ENCODE assay signal across 21 cellular contexts in genomic region chr9:124877383-124877782, GRCh38. TPM values are rescaled to one million over a fixed set of nuclear protein-coding genes. Genes with fewer than 3 reads are reported as not detected.
"Had no signal": no experiment of that assay in that cellular context is flagged by ENCODE, and none has a peak within 500 bp of the region (broad histone marks: within the 10 kb centered on the region; RNA-seq: fewer than 3 reads in every experiment).

No MANE protein-coding gene starts in this region.

- FAIRE-seq: small intestine had no signal

- H3K9me3 Mint-ChIP-seq: activated naive CD4-positive, alpha-beta T cell treated with anti-CD3 and anti-CD28 coated beads, Interleukin-2, amount 10 ng/mL, durations not matched to agents 7 days and 5 days; activated naive CD8-positive, alpha-beta T cell treated with anti-CD3 and anti-CD28 coated beads, Interleukin-2, amount 50 U/mL, for 24 hours; central memory CD8-positive, alpha-beta T cell; naive thymus-derived CD4-positive, alpha-beta T cell had no signal

- ATAC-seq: activated naive CD8-positive, alpha-beta T cell treated with anti-CD3 and anti-CD28 coated beads, Interleukin-2, amount 50 U/mL, for 24 hours; esophagus mucosa; heart right ventricle; naive thymus-derived CD4-positive, alpha-beta T cell; right lobe of liver had no signal

- H3K27ac Mint-ChIP-seq: activated naive CD4-positive, alpha-beta T cell treated with anti-CD3 and anti-CD28 coated beads, Interleukin-2, amount 10 ng/mL, durations not matched to agents 7 days and 5 days; activated naive CD8-positive, alpha-beta T cell treated with anti-CD3 and anti-CD28 coated beads, Interleukin-2, amount 50 U/mL, for 24 hours had no signal

- H3K9me3 ChIP-seq: heart right ventricle, neutrophil, right lobe of liver had no signal

- H3K4me3 ChIP-seq: coronary artery, heart right ventricle, right lobe of liver had no signal

- H3K4me3 Mint-ChIP-seq: activated naive CD4-positive, alpha-beta T cell treated with anti-CD3 and anti-CD28 coated beads, Interleukin-2, amount 10 ng/mL, durations not matched to agents 7 days and 5 days; activated naive CD8-positive, alpha-beta T cell treated with anti-CD3 and anti-CD28 coated beads, Interleukin-2, amount 50 U/mL, for 24 hours; central memory CD8-positive, alpha-beta T cell; naive thymus-derived CD4-positive, alpha-beta T cell had no signal

- H3K4me1 ChIP-seq: parathyroid adenoma had no signal

- H3K27me3 Mint-ChIP-seq: activated naive CD4-positive, alpha-beta T cell treated with anti-CD3 and anti-CD28 coated beads, Interleukin-2, amount 10 ng/mL, durations not matched to agents 7 days and 5 days; activated naive CD8-positive, alpha-beta T cell treated with anti-CD3 and anti-CD28 coated beads, Interleukin-2, amount 50 U/mL, for 24 hours; central memory CD8-positive, alpha-beta T cell; naive thymus-derived CD4-positive, alpha-beta T cell had no signal

- DNase-seq: activated effector memory CD4-positive, alpha-beta T cell treated with Interleukin-2 at 50 U/mL for 16 hours; activated naive CD4-positive, alpha-beta T cell treated with anti-CD3 and anti-CD28 coated beads, Interleukin-2, amount 10 ng/mL, durations not matched to agents 7 days and 5 days; activated naive CD8-positive, alpha-beta T cell treated with anti-CD3 and anti-CD28 coated beads, Interleukin-2, amount 50 U/mL, for 24 hours; activated T-cell treated with anti-CD3 and anti-CD28 coated beads, Interleukin-2, amount 50 U/mL, for 1 hour; aorta; heart right ventricle; mesenchymal stem cell; right lobe of liver; small intestine; stimulated activated CD4-positive, alpha-beta T cell treated with anti-CD3 and anti-CD28 coated beads, Interleukin-15, amount 100 ng/mL, for 24 hours; stimulated activated CD4-positive, alpha-beta T cell treated with anti-CD3 and anti-CD28 coated beads, Interleukin-2, amount 100 ng/mL, for 48 hours; T-helper 1 cell had no signal

- H3K27ac ChIP-seq: coronary artery, heart right ventricle, neutrophil, parathyroid adenoma, right lobe of liver had no signal

- H3K27me3 ChIP-seq: heart right ventricle, neutrophil, right lobe of liver had no signal

RNA-seq across cellular contexts. Expression of gene WDR38, which starts 24.1 kb away (rescaled TPM):
- total RNA-seq: aorta; esophagus mucosa; liver; mucosa of gallbladder; naive thymus-derived CD4-positive, alpha-beta T cell; right lobe of liver; ureter had no signal
- polyA plus RNA-seq: liver; naive thymus-derived CD4-positive, alpha-beta T cell; small intestine had no signal
